Comparison of ENCODE assay signal across 18 cellular contexts in genomic region chr2:232525796-232526195, GRCh38. TPM values are rescaled to one million over a fixed set of nuclear protein-coding genes. Genes with fewer than 3 reads are reported as not detected.
DNase-seq lines count a peak whose midpoint lies in the region; ATAC-seq and TF ChIP-seq lines count a peak whose summit lies in the region.
"Had no signal": no experiment of that assay in that cellular context is flagged by ENCODE, and none has a peak within 500 bp of the region (broad histone marks: within the 10 kb centered on the region; RNA-seq: fewer than 3 reads in every experiment).

Gene CHRND (plus strand): TSS chr2:232526160. CDS start chr2:232526216, 56 bp downstream.

- H3K23me2 ChIP-seq in H9 (ENCODE audit: insufficient read length, low read depth, low read length, poor library complexity, severe bottlenecking), result peaks cover 14% of the 10 kb centered on the region

- peaks cover 0 to 1% (median 0%) of the 10 kb centered on the region in 3 experiments; a peak in 1 of 7 replicates for H3K36me3 Mint-ChIP-seq in H9 (ENCODE audit: insufficient read depth in 1 of 3, low read depth in 3 of 3)

- ATAC-seq in Right ventricle myocardium superior (ENCODE audit: poor library complexity), result peak; percentile 65
- ATAC-seq in HG03097 (IDR thresholded peaks at IDR 0.05; ENCODE audit: low FRiP score, unreplicated experiment), result no peak
- ATAC-seq: Panc1 had no signal

- no peak within 1 kb of the TSS for H3K27ac Mint-ChIP-seq in H9
- H3K27ac Mint-ChIP-seq: activated CD4-positive, alpha-beta memory T cell treated with anti-CD3 and anti-CD28 coated beads, Interleukin-2, amount 10 ng/mL, durations not matched to agents 7 days and 5 days had no signal

- H2BK15ac ChIP-seq in H9 (ENCODE audit: low read depth, low read length), result no peak within 1 kb of the TSS

- H3K27me3 Mint-ChIP-seq in H9 (ENCODE audit: low read depth), result peaks cover 75% of the 10 kb centered on the region

- no peak within 1 kb of the TSS for H2BK5ac ChIP-seq in H9 (ENCODE audit: insufficient read length, low read length)

- no peak within 1 kb of the TSS; a peak in 1 of 5 replicates for H3K4me3 Mint-ChIP-seq in H9
- H3K4me3 Mint-ChIP-seq: activated CD4-positive, alpha-beta memory T cell treated with anti-CD3 and anti-CD28 coated beads, Interleukin-2, amount 10 ng/mL, durations not matched to agents 7 days and 5 days had no signal

- H2AFZ ChIP-seq in H9 (ENCODE audit: low read length), result no peak within 1 kb of the TSS

- H3K4me1 Mint-ChIP-seq in H9, result peaks cover 9 to 30% of the 10 kb centered on the region in 2 experiments

- no peak within 1 kb of the TSS for H3K23ac ChIP-seq in H9 (ENCODE audit: insufficient read length, low read depth, low read length)

- no CpG with 5 or more reads among the region's 14 CpGs for WGBS in H9 (ENCODE audit: extremely low coverage, insufficient read length, low lambda C conversion rate)

- H3K14ac ChIP-seq in H9 (ENCODE audit: insufficient read depth, low read length), result no peak within 1 kb of the TSS

- no peaks in the 10 kb centered on the region for H3K79me2 ChIP-seq in H9 (ENCODE audit: insufficient read depth, low read length)

- no peak within 1 kb of the TSS for H4K91ac ChIP-seq in H9 (ENCODE audit: insufficient read length, low read depth, low read length)

- intact Hi-C loops in Right ventricle myocardium superior (cut with DNase I), result no loop called here

- no peaks in the 10 kb centered on the region for H3K4me1 ChIP-seq in H9 (ENCODE audit: insufficient read depth, low read length)

- H4K5ac ChIP-seq in H9 (ENCODE audit: insufficient read length, low read depth, low read length), result no peak within 1 kb of the TSS

- no peaks in the 10 kb centered on the region for H3K9me3 ChIP-seq in H9 (ENCODE audit: control insufficient read depth, low read depth, low read length)
- H3K9me3 ChIP-seq: ovary, upper lobe of left lung had no signal

- no peak within 1 kb of the TSS for H3K56ac ChIP-seq in H9 (ENCODE audit: insufficient read length, low read depth, low read length)

- no peaks in the 10 kb centered on the region for H4K20me1 ChIP-seq in H9 (ENCODE audit: control insufficient read depth, insufficient read depth, insufficient read length)

- no peak within 1 kb of the TSS for H3K9ac ChIP-seq in H9 (ENCODE audit: extremely low read depth, insufficient read length, low read length)

- H4K8ac ChIP-seq in H9 (replicated peaks; ENCODE audit: insufficient read length, low read depth, low read length), result no peak within 1 kb of the TSS

- no peak within 1 kb of the TSS for H2BK120ac ChIP-seq in H9 (ENCODE audit: low read depth, low read length, poor library complexity, severe bottlenecking)

- H3K27me3 ChIP-seq in H9 (ENCODE audit: insufficient read depth, low read length), result peaks cover 15% of the 10 kb centered on the region
- H3K27me3 ChIP-seq: ovary had no signal

- TF ChIP-seq CTCF in H9 (conservative IDR thresholded peaks at IDR 0.05), result no peak

- H3K79me1 ChIP-seq in H9 (ENCODE audit: insufficient read depth, low read depth, low read length, poor library complexity, severe bottlenecking), result no peaks in the 10 kb centered on the region

- H2BK20ac ChIP-seq in H9 (ENCODE audit: low read depth, low read length, poor library complexity, severe bottlenecking), result no peak within 1 kb of the TSS

- no peak within 1 kb of the TSS for H2AK5ac ChIP-seq in H9 (ENCODE audit: insufficient read length, low read length)

- no peak within 1 kb of the TSS for H2BK12ac ChIP-seq in H9 (ENCODE audit: insufficient read length, low read depth, low read length)

- no peak within 1 kb of the TSS for H3K27ac ChIP-seq in H9 (ENCODE audit: insufficient read length, low read depth, low read length)
- H3K27ac ChIP-seq: 22Rv1, ovary, upper lobe of left lung had no signal

- peak; percentile 50 for DNase-seq in DMS53 (lab: John Stamatoyannopoulos, UW)
- no peak for DNase-seq in DMS53 treated with DMSO at 0.1 percent for 48 hours (lab: John Stamatoyannopoulos, UW; ENCODE audit: unreplicated experiment)
- DNase-seq in NCI-H524 (lab: John Stamatoyannopoulos, UW), result peak; percentile 81 to 94
- DNase-seq in Right ventricle myocardium superior, result peak; percentile 57
- peak in 35 of 56 donors; percentile 12 to 74 (median 38) for DNase-seq in nucleus accumbens (lab: John Stamatoyannopoulos, UW)
- no peak for DNase-seq in H9
- no peak for DNase-seq in CD1c-positive myeloid dendritic cell (ENCODE audit: extremely low spot score)
- DNase-seq: activated CD4-positive, alpha-beta memory T cell treated with anti-CD3 and anti-CD28 coated beads, Interleukin-2, amount 10 ng/mL, durations not matched to agents 7 days and 5 days; NCI-H2081 treated with DMSO at 0.1 percent for 48 hours; T1000 had no signal

- H3K18ac ChIP-seq in H9 (ENCODE audit: insufficient read length, low read depth, low read length), result no peak within 1 kb of the TSS

- no peak within 1 kb of the TSS for H3T11ph ChIP-seq in H9 (ENCODE audit: low read length)

- H3K4ac ChIP-seq in H9 (ENCODE audit: low read depth, low read length), result no peak within 1 kb of the TSS

- H3K9me3 Mint-ChIP-seq in H9, result no peaks in the 10 kb centered on the region
- H3K9me3 Mint-ChIP-seq: activated CD4-positive, alpha-beta memory T cell treated with anti-CD3 and anti-CD28 coated beads, Interleukin-2, amount 10 ng/mL, durations not matched to agents 7 days and 5 days had no signal

- no peak within 1 kb of the TSS for H3K4me2 ChIP-seq in H9 (ENCODE audit: insufficient read depth, insufficient read length, low read length)

RNA-seq across cellular contexts. Expression of gene CHRND, which starts in this region (rescaled TPM):
- not detected for total RNA-seq in Right ventricle myocardium superior
- not detected in 2 replicates for total RNA-seq in H9 (2021)
- total RNA-seq: activated CD4-positive, alpha-beta memory T cell treated with anti-CD3 and anti-CD28 coated beads, Interleukin-2, amount 10 ng/mL, durations not matched to agents 7 days and 5 days; bronchial epithelial cell; glomerular endothelial cell; liver; upper lobe of left lung had no signal

Comparison
In these comparisons a context has a peak if more than half of its experiments do, and no peak if none do; other contexts are left out.
1. DNase-seq: peak in DMS53 (single experiment), NCI-H524 (2 of 2) and nucleus accumbens (35 of 56); none in DMS53 treated with DMSO at 0.1 percent for 48 hours (single experiment), H9 (single experiment) and CD1c-positive myeloid dendritic cell (single experiment).
2. Peak in DNase-seq and ATAC-seq in Right ventricle myocardium superior; RNA of the gene not detected or under 1 TPM.